Comparison of ENCODE assay signal across 25 cellular contexts in genomic region chr1:196381544-196381943, GRCh38.
DNase-seq lines count a peak whose midpoint lies in the region; ATAC-seq lines count a peak whose summit lies in the region.
"Had no signal": no experiment of that assay in that cellular context is flagged by ENCODE, and none has a peak within 500 bp of the region (broad histone marks: within the 10 kb centered on the region; RNA-seq: fewer than 3 reads in every experiment).

No MANE protein-coding gene starts in this region.

- DNase-seq in NCI-H510A treated with DMSO at 0.1 percent for 48 hours (lab: John Stamatoyannopoulos, UW) (peak; percentile 17), NCI-H510A (lab: John Stamatoyannopoulos, UW) (no peak), NCI-H69 (lab: John Stamatoyannopoulos, UW) (peak; percentile 19), CD1c-positive myeloid dendritic cell (ENCODE audit: extremely low spot score) (no peak)
- no peak for DNase-seq in activated effector memory CD4-positive, alpha-beta T cell treated with Interleukin-2 at 50 U/mL for 16 hours
- DNase-seq: activated CD4-positive, CD25-positive, alpha-beta regulatory T cell; activated naive CD4-positive, alpha-beta T cell; activated T-cell treated with anti-CD3 and anti-CD28 coated beads, Interleukin-2, amount 50 U/mL, for 48 hours; DND-41; effector memory CD4-positive, alpha-beta T cell; GF-D8; hypothalamus; left cardiac atrium; mammary epithelial cell; NCI-H1105 treated with DMSO at 0.1 percent for 48 hours; NCI-H1930; NCI-H226; NK-92 treated with Interleukin-12 subunit alpha and Interleukin-12 subunit beta, amount 100 ng/mL, for 24 hours; ovary; small intestine; stimulated activated naive CD4-positive, alpha-beta T cell treated with Interleukin-2 at 50 U/mL for 16 hours; upper lobe of right lung had no signal

- ATAC-seq in HG02943 (IDR thresholded peaks at IDR 0.05; ENCODE audit: low read depth, unreplicated experiment) (peak; percentile 84), GM21723 (IDR thresholded peaks at IDR 0.05; ENCODE audit: unreplicated experiment) (no peak), HG03039 (IDR thresholded peaks at IDR 0.05; ENCODE audit: unreplicated experiment) (no peak)
- ATAC-seq: left cardiac atrium, upper lobe of right lung had no signal

Comparison
In these comparisons a context has a peak if more than half of its experiments do, and no peak if none do; other contexts are left out.
1. DNase-seq: peak in NCI-H510A treated with DMSO at 0.1 percent for 48 hours (single experiment) and NCI-H69 (single experiment); none in NCI-H510A (single experiment), activated effector memory CD4-positive, alpha-beta T cell treated with Interleukin-2 at 50 U/mL for 16 hours (single experiment) and CD1c-positive myeloid dendritic cell (single experiment).